Comparison of ENCODE assay signal across 7 cellular contexts in the genomic region with DNA sequence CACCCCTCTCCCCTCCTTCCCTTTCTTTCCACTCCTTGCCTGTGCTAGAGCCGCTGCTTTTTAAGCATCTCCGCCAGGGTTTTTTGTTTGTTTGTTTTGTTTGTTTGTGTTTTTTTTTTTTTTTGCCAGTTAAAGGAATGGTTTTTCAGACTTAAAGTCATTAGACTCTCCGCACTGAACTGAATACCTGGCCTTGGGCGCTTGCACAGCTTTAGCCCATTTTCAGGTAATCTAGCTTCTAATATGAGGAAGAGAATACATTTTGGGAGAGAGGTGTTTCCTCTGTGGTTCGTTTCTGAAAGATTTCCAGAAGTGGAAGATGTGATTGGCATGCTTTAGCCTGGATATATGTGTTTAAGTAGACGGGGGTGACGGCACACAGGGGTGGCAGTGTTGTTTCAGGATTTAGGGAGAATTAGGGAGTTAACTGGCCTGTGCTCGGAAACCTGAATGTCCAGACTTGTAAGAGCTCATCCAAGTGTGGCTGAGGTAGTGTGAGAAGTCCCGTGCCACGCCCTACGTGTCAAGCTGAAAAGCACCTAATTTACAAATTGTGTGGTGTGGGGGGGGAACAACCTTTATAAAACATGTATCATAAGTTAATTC. TPM values are rescaled to one million over a fixed set of nuclear protein-coding genes. Genes with fewer than 3 reads are reported as not detected.
A peak's percentile ranks its signal among the peaks of the same experiment; 100 is the strongest.
DNase-seq lines count a peak whose midpoint lies in the region; ATAC-seq and TF ChIP-seq lines count a peak whose summit lies in the region.

No MANE protein-coding gene starts in this region.

- H3K27me3 Mint-ChIP-seq in activated T-cell treated with anti-CD3 and anti-CD28 coated beads, Interleukin-2, amount 50 U/mL, for 72 hours (ENCODE audit: low read depth): no peaks in the 10 kb centered on the region

- peaks cover 3 to 4% of the 10 kb centered on the region in 2 donors for H3K36me3 Mint-ChIP-seq in activated T-cell treated with anti-CD3 and anti-CD28 coated beads, Interleukin-2, amount 50 U/mL, for 72 hours (ENCODE audit: insufficient read depth in 2 of 2)

- H3K4me1 Mint-ChIP-seq in activated T-cell treated with anti-CD3 and anti-CD28 coated beads, Interleukin-2, amount 50 U/mL, for 72 hours (ENCODE audit: low read depth): peaks cover 53% of the 10 kb centered on the region

- DNase-seq in LoVo (ENCODE audit: low spot score) (peak; percentile 42), germinal center (ENCODE audit: low spot score) (peak; percentile 16), retinal pigment epithelial cell (ENCODE audit: low read depth) (no peak), sciatic nerve (ENCODE audit: low spot score) (no peak)
- peak; percentile 7 to 14 for DNase-seq in activated T-cell treated with anti-CD3 and anti-CD28 coated beads, Interleukin-2, amount 50 U/mL, for 72 hours

- peak overlapping the region; percentile 95 for H3K4me3 ChIP-seq in GM12875 (ENCODE audit: low read depth, low read length)
- peak overlapping the region; percentile 77 for H3K4me3 ChIP-seq in retinal pigment epithelial cell (ENCODE audit: low read length)

- peak overlapping the region; percentile 91 to 99 for H3K4me3 Mint-ChIP-seq in activated T-cell treated with anti-CD3 and anti-CD28 coated beads, Interleukin-2, amount 50 U/mL, for 72 hours

- TF ChIP-seq CTCF in GM12875 (IDR thresholded peaks at IDR 0.05; ENCODE audit: borderline replicate concordance, insufficient read depth, low read depth, low read length) (no peak), retinal pigment epithelial cell (conservative IDR thresholded peaks at IDR 0.05; ENCODE audit: low read depth, low read length) (no peak)

- H3K9me3 Mint-ChIP-seq in activated T-cell treated with anti-CD3 and anti-CD28 coated beads, Interleukin-2, amount 50 U/mL, for 72 hours: no peaks in the 10 kb centered on the region

- peak overlapping the region; percentile 99 for H3K27ac Mint-ChIP-seq in activated T-cell treated with anti-CD3 and anti-CD28 coated beads, Interleukin-2, amount 50 U/mL, for 72 hours

- no peak for ATAC-seq in activated T-cell treated with anti-CD3 and anti-CD28 coated beads, Interleukin-2, amount 50 U/mL, for 72 hours (replicated peaks in 1 of 2)
- ATAC-seq in HG03175 (IDR thresholded peaks at IDR 0.05; ENCODE audit: unreplicated experiment): no peak
- ATAC-seq in sciatic nerve: no peak

- intact Hi-C loops in sciatic nerve (cut with DNase I): no loop called here

RNA-seq across cellular contexts. Expression of a gene that starts 0.9 kb away (rescaled TPM):
- total RNA-seq in activated T-cell treated with anti-CD3 and anti-CD28 coated beads, Interleukin-2, amount 50 U/mL, for 72 hours: 10 to 100 TPM; 38.4 to 47.1 TPM
- 35.0 TPM for total RNA-seq in sciatic nerve

RNA-seq across cellular contexts. Expression of a gene that starts 58.1 kb away (rescaled TPM):
- total RNA-seq in activated T-cell treated with anti-CD3 and anti-CD28 coated beads, Interleukin-2, amount 50 U/mL, for 72 hours: 10 to 100 TPM; 12.4 to 12.8 TPM
- total RNA-seq in sciatic nerve: 23.1 TPM

Comparison
In these comparisons a context has a peak if more than half of its experiments do, and no peak if none do; other contexts are left out.
1. DNase-seq: peak in LoVo (single experiment), activated T-cell treated with anti-CD3 and anti-CD28 coated beads, Interleukin-2, amount 50 U/mL, for 72 hours (2 of 2) and germinal center (single experiment); none in retinal pigment epithelial cell (single experiment) and sciatic nerve (single experiment).